ENCODE assay signal across 8 cellular contexts in the genomic region with DNA sequence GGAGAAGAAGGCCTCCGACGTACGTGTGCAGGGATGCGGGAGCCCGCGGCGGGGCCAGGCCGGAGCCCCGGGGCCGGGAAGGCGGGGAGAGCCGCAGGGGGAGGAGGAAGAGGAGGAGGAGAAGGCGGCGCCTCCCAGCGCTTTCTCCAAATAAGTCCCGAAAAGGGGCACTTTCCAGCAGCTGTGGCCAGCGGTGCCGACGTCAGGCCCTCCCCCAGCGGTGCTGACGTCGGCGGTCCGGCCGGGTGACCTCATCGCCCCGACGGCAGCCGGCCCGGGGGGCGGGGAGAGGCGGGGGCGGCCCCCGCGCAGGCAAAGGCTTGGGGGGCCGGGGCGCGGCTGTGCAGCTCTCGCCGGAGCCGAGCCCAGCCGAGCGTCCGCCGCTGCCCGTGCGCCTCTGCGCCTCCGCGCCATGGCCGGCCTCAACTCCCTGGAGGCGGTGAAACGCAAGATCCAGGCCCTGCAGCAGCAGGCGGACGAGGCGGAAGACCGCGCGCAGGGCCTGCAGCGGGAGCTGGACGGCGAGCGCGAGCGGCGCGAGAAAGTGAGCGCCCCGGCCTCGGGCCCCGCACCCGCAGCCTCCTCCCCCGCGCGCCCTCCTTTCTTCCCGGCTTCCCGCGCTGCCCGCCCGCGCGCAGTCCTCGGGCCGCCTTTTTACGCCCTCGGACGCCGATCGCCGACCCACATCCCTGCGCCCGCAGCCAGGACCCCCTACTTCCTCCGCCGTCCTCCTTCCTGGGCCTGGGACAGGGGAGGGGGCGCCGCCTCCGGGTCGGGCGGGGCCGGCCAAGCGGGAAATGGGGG. TPM values are rescaled to one million over a fixed set of nuclear protein-coding genes. Genes with fewer than 3 reads are reported as not detected.
DNase-seq lines count a peak whose midpoint lies in the region; ATAC-seq lines count a peak whose summit lies in the region.

A gene (plus strand): TSS at position 342 of the 804 bp plus-strand sequence. CDS start 71 bp downstream, at position 413.

- H3K36me3 Mint-ChIP-seq in activated naive CD4-positive, alpha-beta T cell treated with anti-CD3 and anti-CD28 coated beads for 36 hours (ENCODE audit: low read depth), result peaks cover 29% of the 10 kb centered on the region

- peaks cover 65% of the 10 kb centered on the region for H3K4me1 Mint-ChIP-seq in activated naive CD4-positive, alpha-beta T cell treated with anti-CD3 and anti-CD28 coated beads for 36 hours (ENCODE audit: low read depth)

- no peaks in the 10 kb centered on the region for H3K9me3 Mint-ChIP-seq in activated naive CD4-positive, alpha-beta T cell treated with anti-CD3 and anti-CD28 coated beads for 36 hours

- peaks cover 32% of the 10 kb centered on the region for H3K36me3 ChIP-seq in HUES6 (ENCODE audit: control insufficient read depth, insufficient read depth, low read length)
- H3K36me3 ChIP-seq in SK-N-MC (ENCODE audit: insufficient read depth, low read length), result peaks cover 18% of the 10 kb centered on the region

- H3K9me3 ChIP-seq in HUES6 (ENCODE audit: control insufficient read depth, insufficient read depth, low read depth, low read length), result no peaks in the 10 kb centered on the region
- H3K9me3 ChIP-seq in SK-N-MC (ENCODE audit: low read depth, low read length), result no peaks in the 10 kb centered on the region

- H3K27ac Mint-ChIP-seq in activated naive CD4-positive, alpha-beta T cell treated with anti-CD3 and anti-CD28 coated beads for 36 hours, result peak within 1 kb of the TSS; percentile 98

- H3K27me3 Mint-ChIP-seq in activated naive CD4-positive, alpha-beta T cell treated with anti-CD3 and anti-CD28 coated beads for 36 hours (ENCODE audit: low read depth), result no peaks in the 10 kb centered on the region

- peak within 1 kb of the TSS; percentile 100 for H3K9ac ChIP-seq in HUES6 (ENCODE audit: low read length)
- peak within 1 kb of the TSS; percentile 99 for H3K9ac ChIP-seq in SK-N-MC (ENCODE audit: insufficient read length)

- H3K4me3 ChIP-seq in HUES6 (ENCODE audit: low read depth, low read length) (peak within 1 kb of the TSS; percentile 88), SK-N-MC (peak within 1 kb of the TSS; percentile 87)

- intact Hi-C loops in activated naive CD4-positive, alpha-beta T cell treated with anti-CD3 and anti-CD28 coated beads for 36 hours (cut with micrococcal nuclease), result loop anchor here (5.0 to 10.0 kb wide), 2 partner anchors 511 to 1702 kb away; no protein-coding TSS in a partner anchor

- H3K4me1 ChIP-seq in HUES6 (ENCODE audit: control insufficient read depth, insufficient read depth, low read length), result peaks cover 27% of the 10 kb centered on the region

- peak within 1 kb of the TSS; percentile 99 for H3K27ac ChIP-seq in HUES6 (ENCODE audit: low read depth, low read length)
- H3K27ac ChIP-seq in SK-N-MC, result peak within 1 kb of the TSS; percentile 100

- DNase-seq in COLO829 (ENCODE audit: low spot score) (peak; percentile 66), SK-N-MC (ENCODE audit: low read depth, low spot score) (no peak), globus pallidus (ENCODE audit: low spot score) (peak; percentile 84), nucleus accumbens (lab: John Stamatoyannopoulos, UW) (peak in 55 of 56 donors; percentile 17 to 92 (median 74)), superior temporal gyrus (ENCODE audit: extremely low spot score) (peak; percentile 81)
- DNase-seq in activated naive CD4-positive, alpha-beta T cell treated with anti-CD3 and anti-CD28 coated beads for 36 hours, result peak; percentile 93

- CTCF ChIA-PET in activated naive CD4-positive, alpha-beta T cell treated with anti-CD3 and anti-CD28 coated beads for 36 hours (lab: Charles Lee), result interaction anchor here (1.0 to 3.8 kb wide), 4 partner anchors 10 to 35 kb away, joined by 6 to 32 read pairs (median 8); no protein-coding TSS in a partner anchor

- peak within 1 kb of the TSS; percentile 81 for H3K4me3 Mint-ChIP-seq in activated naive CD4-positive, alpha-beta T cell treated with anti-CD3 and anti-CD28 coated beads for 36 hours

- ATAC-seq in GM19455 (IDR thresholded peaks at IDR 0.05; ENCODE audit: unreplicated experiment), result peak; percentile 56

- H3K27me3 ChIP-seq in HUES6 (ENCODE audit: control insufficient read depth, insufficient read depth, low read length), result no peaks in the 10 kb centered on the region

RNA-seq across cellular contexts. Expression of the gene that starts here (rescaled TPM):
- 100 to 1,000 TPM; 240 to 254 TPM for total RNA-seq in activated naive CD4-positive, alpha-beta T cell treated with anti-CD3 and anti-CD28 coated beads for 36 hours
